In genomic region chr20:61514018-61514755, GRCh38 we compare ENCODE assay signal across 16 cellular contexts.
"Had no signal": no experiment of that assay in that cellular context is flagged by ENCODE, and none has a peak within 500 bp of the region (broad histone marks: within the 10 kb centered on the region; RNA-seq: fewer than 3 reads in every experiment).

No MANE protein-coding gene starts in this region.

- H3K27ac ChIP-seq: coronary artery, left ventricle myocardium inferior, suprapubic skin, transverse colon had no signal

- H3K9me3 ChIP-seq: left ventricle myocardium inferior, suprapubic skin, transverse colon had no signal

- DNase-seq: activated CD4-positive, alpha-beta memory T cell treated with anti-CD3 and anti-CD28 coated beads, Interleukin-2, amount 10 ng/mL, durations not matched to agents 7 days and 5 days; activated CD4-positive, alpha-beta T cell treated with anti-CD3 and anti-CD28 coated beads for 48 hours; activated CD4-positive, CD25-positive, alpha-beta regulatory T cell; activated CD8-positive, alpha-beta memory T cell treated with anti-CD3 and anti-CD28 coated beads, Interleukin-2, amount 10 ng/mL, durations not matched to agents 7 days and 5 days; activated naive CD4-positive, alpha-beta T cell treated with Interleukin-2 at 50 U/mL for 16 hours; anterior cingulate cortex; kidney; left ventricle myocardium inferior; mammary epithelial cell; naive thymus-derived CD8-positive, alpha-beta T cell; nucleus accumbens; retina; T1000; transverse colon had no signal

- H3K4me1 ChIP-seq: suprapubic skin, transverse colon had no signal

- H3K36me3 ChIP-seq: left ventricle myocardium inferior, suprapubic skin, transverse colon had no signal

- H3K4me3 ChIP-seq: coronary artery, left ventricle myocardium inferior, suprapubic skin, transverse colon had no signal
